In genomic region chr10:103192089-103192450, GRCh38 we compare ENCODE assay signal across 8 cellular contexts. TPM values are rescaled to one million over a fixed set of nuclear protein-coding genes. Genes with fewer than 3 reads are reported as not detected.
A peak's percentile ranks its signal among the peaks of the same experiment; 100 is the strongest.
DNase-seq lines count a peak whose midpoint lies in the region; ATAC-seq lines count a peak whose summit lies in the region.

No MANE protein-coding gene starts in this region.

- H3K27me3 ChIP-seq in CD8-positive, alpha-beta memory T cell (ENCODE audit: insufficient read depth, low read length, poor library complexity, severe bottlenecking), result no peaks in the 10 kb centered on the region

- CTCF ChIA-PET in CD8-positive, alpha-beta memory T cell (lab: Charles Lee), result interaction anchor here (1.3 to 1.9 kb wide), 3 partner anchors 14 to 274 kb away, joined by 3 to 6 read pairs (median 6); partner anchors contain the start of gene CNNM2

- peaks cover 38 to 52% (median 49%) of the 10 kb centered on the region in 3 donors for H3K4me1 Mint-ChIP-seq in CD8-positive, alpha-beta memory T cell
- H3K4me1 Mint-ChIP-seq in activated naive CD8-positive, alpha-beta T cell treated with anti-CD3 and anti-CD28 coated beads for 36 hours, result peaks cover 35% of the 10 kb centered on the region
- peaks cover 38% of the 10 kb centered on the region for H3K4me1 Mint-ChIP-seq in stimulated activated effector memory CD8-positive, alpha-beta T cell treated with anti-CD3 and anti-CD28 coated beads, Interleukin-12 subunit alpha, Interleukin-12 subunit beta, amount 100 ng/mL, for 72 hours

- H3K9me3 Mint-ChIP-seq in CD8-positive, alpha-beta memory T cell, result no peaks in the 10 kb centered on the region
- H3K9me3 Mint-ChIP-seq in activated naive CD8-positive, alpha-beta T cell treated with anti-CD3 and anti-CD28 coated beads for 36 hours, result no peaks in the 10 kb centered on the region
- H3K9me3 Mint-ChIP-seq in stimulated activated effector memory CD8-positive, alpha-beta T cell treated with anti-CD3 and anti-CD28 coated beads, Interleukin-12 subunit alpha, Interleukin-12 subunit beta, amount 100 ng/mL, for 72 hours, result no peaks in the 10 kb centered on the region

- H3K36me3 Mint-ChIP-seq in CD8-positive, alpha-beta memory T cell, result peaks cover 0 to 19% (median 0%) of the 10 kb centered on the region in 3 donors
- peaks cover 12% of the 10 kb centered on the region for H3K36me3 Mint-ChIP-seq in activated naive CD8-positive, alpha-beta T cell treated with anti-CD3 and anti-CD28 coated beads for 36 hours
- H3K36me3 Mint-ChIP-seq in stimulated activated effector memory CD8-positive, alpha-beta T cell treated with anti-CD3 and anti-CD28 coated beads, Interleukin-12 subunit alpha, Interleukin-12 subunit beta, amount 100 ng/mL, for 72 hours, result peaks cover 46% of the 10 kb centered on the region

- H3K4me3 Mint-ChIP-seq in CD8-positive, alpha-beta memory T cell, result peak overlapping the region; percentile 96 to 99 (median 98)
- peak overlapping the region; percentile 99 for H3K4me3 Mint-ChIP-seq in activated naive CD8-positive, alpha-beta T cell treated with anti-CD3 and anti-CD28 coated beads for 36 hours
- peak overlapping the region; percentile 99 for H3K4me3 Mint-ChIP-seq in stimulated activated effector memory CD8-positive, alpha-beta T cell treated with anti-CD3 and anti-CD28 coated beads, Interleukin-12 subunit alpha, Interleukin-12 subunit beta, amount 100 ng/mL, for 72 hours

- peak overlapping the region; percentile 83 to 100 (median 95) for H3K27ac Mint-ChIP-seq in CD8-positive, alpha-beta memory T cell
- H3K27ac Mint-ChIP-seq in activated naive CD8-positive, alpha-beta T cell treated with anti-CD3 and anti-CD28 coated beads for 36 hours, result peak overlapping the region; percentile 98
- peak overlapping the region; percentile 99 for H3K27ac Mint-ChIP-seq in stimulated activated effector memory CD8-positive, alpha-beta T cell treated with anti-CD3 and anti-CD28 coated beads, Interleukin-12 subunit alpha, Interleukin-12 subunit beta, amount 100 ng/mL, for 72 hours

- H3K36me3 ChIP-seq in CD8-positive, alpha-beta memory T cell (ENCODE audit: insufficient read depth, low read length), result no peaks in the 10 kb centered on the region

- peak overlapping the region; percentile 97 for H3K4me3 ChIP-seq in CD8-positive, alpha-beta memory T cell (ENCODE audit: low read length)
- H3K4me3 ChIP-seq in iPS-18c (ENCODE audit: insufficient read depth, low read depth, low read length), result peak overlapping the region; percentile 79

- H3K4me1 ChIP-seq in CD8-positive, alpha-beta memory T cell (ENCODE audit: insufficient read depth, low read length), result peaks cover 26% of the 10 kb centered on the region

- H3K27me3 Mint-ChIP-seq in CD8-positive, alpha-beta memory T cell, result no peaks in the 10 kb centered on the region
- H3K27me3 Mint-ChIP-seq in activated naive CD8-positive, alpha-beta T cell treated with anti-CD3 and anti-CD28 coated beads for 36 hours, result peaks cover 6% of the 10 kb centered on the region

- peak overlapping the region; percentile 86 for H3K27ac ChIP-seq in CD8-positive, alpha-beta memory T cell (ENCODE audit: low read depth, low read length)

- no peaks in the 10 kb centered on the region for H3K9me3 ChIP-seq in CD8-positive, alpha-beta memory T cell (ENCODE audit: low read length)
- H3K9me3 ChIP-seq in iPS-18c (ENCODE audit: control insufficient read depth, insufficient read depth, low read length), result no peaks in the 10 kb centered on the region

- POLR2A ChIA-PET in CD8-positive, alpha-beta memory T cell (lab: Charles Lee), result interaction anchor here (0.6 to 2.3 kb wide), 2 partner anchors 274 to 1221 kb away, joined by 9 to 12 read pairs; partner anchors contain the start of gene CNNM2

- ATAC-seq in HG02973 (IDR thresholded peaks at IDR 0.05; ENCODE audit: unreplicated experiment), result peak; percentile 14
- peak; percentile 45 for ATAC-seq in stimulated activated effector memory CD8-positive, alpha-beta T cell treated with anti-CD3 and anti-CD28 coated beads, Interleukin-12 subunit alpha, Interleukin-12 subunit beta, amount 100 ng/mL, for 72 hours

- peak in 1 of 5 donors; percentile 4 for DNase-seq in CD8-positive, alpha-beta memory T cell
- no peak for DNase-seq in activated naive CD8-positive, alpha-beta T cell treated with anti-CD3 and anti-CD28 coated beads for 36 hours
- no peak for DNase-seq in stimulated activated effector memory CD8-positive, alpha-beta T cell treated with anti-CD3 and anti-CD28 coated beads, Interleukin-12 subunit alpha, Interleukin-12 subunit beta, amount 100 ng/mL, for 72 hours (ENCODE audit: low spot score in 2 of 2)
- DNase-seq in AG08395 (ENCODE audit: low spot score) (no peak), COR-L47 (lab: John Stamatoyannopoulos, UW) (no peak), UCSD-AML1 (lab: John Stamatoyannopoulos, UW; ENCODE audit: unreplicated experiment) (no peak)

RNA-seq across cellular contexts. Expression of gene NT5C2, which starts 1.0 kb away (rescaled TPM):
- total RNA-seq in CD8-positive, alpha-beta memory T cell, result 10 to 100 TPM; 45.9 to 49.7 TPM
- 59.8 TPM for polyA plus RNA-seq in CD8-positive, alpha-beta memory T cell
- 10 to 100 TPM; 41.8 to 46.8 TPM for total RNA-seq in activated naive CD8-positive, alpha-beta T cell treated with anti-CD3 and anti-CD28 coated beads for 36 hours

RNA-seq across cellular contexts. Expression of gene RPEL1, which starts 53.6 kb away (rescaled TPM):
- total RNA-seq in CD8-positive, alpha-beta memory T cell, result not detected
- polyA plus RNA-seq in CD8-positive, alpha-beta memory T cell, result not detected
- under 1 TPM in 1 of 2 experiments, not detected in 1; 0.10 TPM for total RNA-seq in activated naive CD8-positive, alpha-beta T cell treated with anti-CD3 and anti-CD28 coated beads for 36 hours
